ENCODE assay signal across 11 cellular contexts in genomic region chr1:227901906-227902640, GRCh38. TPM values are rescaled to one million over a fixed set of nuclear protein-coding genes. Genes with fewer than 3 reads are reported as not detected.
DNase-seq lines count a peak whose midpoint lies in the region; TF ChIP-seq lines count a peak whose summit lies in the region.
"Had no signal": no experiment of that assay in that cellular context is flagged by ENCODE, and none has a peak within 500 bp of the region (broad histone marks: within the 10 kb centered on the region; RNA-seq: fewer than 3 reads in every experiment).

No MANE protein-coding gene starts in this region.

- H3K27ac ChIP-seq in Peyer's patch: no peak overlapping the region

- H3K36me3 Mint-ChIP-seq in endothelial cell (ENCODE audit: low read depth, unreplicated experiment) (peaks cover 4% of the 10 kb centered on the region), neural crest cell (ENCODE audit: low read depth) (no peaks in the 10 kb centered on the region)

- no peaks in the 10 kb centered on the region for H3K9me3 Mint-ChIP-seq in endothelial cell (ENCODE audit: unreplicated experiment)
- no peaks in the 10 kb centered on the region for H3K9me3 Mint-ChIP-seq in neural crest cell
- H3K9me3 Mint-ChIP-seq: activated naive CD4-positive, alpha-beta T cell treated with anti-CD3 and anti-CD28 coated beads for 36 hours; T-helper 2 cell treated with Interferon-gamma antibody and Interleukin-4, amounts not matched to agents 5 μg/mL and 100 μg/mL, for 36 hours had no signal

- no peaks in the 10 kb centered on the region for H3K36me3 ChIP-seq in Peyer's patch

- TF ChIP-seq CTCF in endothelial cell (IDR thresholded peaks at IDR 0.05; ENCODE audit: unreplicated experiment): no peak
- no peak for TF ChIP-seq CTCF in neural crest cell (conservative IDR thresholded peaks at IDR 0.05)
- TF ChIP-seq CTCF in Peyer's patch (IDR thresholded peaks at IDR 0.05): no peak

- peaks cover 4% of the 10 kb centered on the region for H3K27me3 Mint-ChIP-seq in endothelial cell (ENCODE audit: unreplicated experiment)
- no peaks in the 10 kb centered on the region for H3K27me3 Mint-ChIP-seq in neural crest cell (ENCODE audit: low read depth)

- H3K4me3 Mint-ChIP-seq in endothelial cell (ENCODE audit: unreplicated experiment) (no peak overlapping the region), neural crest cell (no peak overlapping the region)
- H3K4me3 Mint-ChIP-seq: activated naive CD4-positive, alpha-beta T cell treated with anti-CD3 and anti-CD28 coated beads for 36 hours; T-helper 2 cell treated with Interferon-gamma antibody and Interleukin-4, amounts not matched to agents 5 μg/mL and 100 μg/mL, for 36 hours had no signal

- H3K27ac Mint-ChIP-seq in endothelial cell (ENCODE audit: unreplicated experiment) (no peak overlapping the region), neural crest cell (ENCODE audit: unreplicated experiment) (peak overlapping the region; percentile 93)
- H3K27ac Mint-ChIP-seq: activated naive CD4-positive, alpha-beta T cell treated with anti-CD3 and anti-CD28 coated beads for 36 hours; T-helper 2 cell treated with Interferon-gamma antibody and Interleukin-4, amounts not matched to agents 5 μg/mL and 100 μg/mL, for 36 hours had no signal

- no peaks in the 10 kb centered on the region for H3K4me1 ChIP-seq in Peyer's patch

- no peak overlapping the region for H3K4me3 ChIP-seq in Peyer's patch
- H3K4me3 ChIP-seq: lung had no signal

- in situ Hi-C loops in G401 (cut with HindIII; ENCODE audit: low sequenced_read_pairs): no loop called here

- H3K4me1 Mint-ChIP-seq in endothelial cell (ENCODE audit: unreplicated experiment) (no peaks in the 10 kb centered on the region), neural crest cell (peaks cover 8% of the 10 kb centered on the region)

- no peaks in the 10 kb centered on the region for H3K27me3 ChIP-seq in Peyer's patch

- TF ChIP-seq POLR2A in Peyer's patch (IDR thresholded peaks at IDR 0.05): no peak

- H3K9me3 ChIP-seq in Peyer's patch: no peaks in the 10 kb centered on the region

- peak; percentile 48 for DNase-seq in ELR (ENCODE audit: low read depth)
- DNase-seq in M059J (ENCODE audit: low read depth): peak; percentile 39
- peak; percentile 43 for DNase-seq in endothelial cell (ENCODE audit: low spot score)
- DNase-seq in neural crest cell (ENCODE audit: low read depth, low spot score): no peak
- no peak for DNase-seq in Peyer's patch
- DNase-seq in G401 (ENCODE audit: low spot score): no peak
- DNase-seq in SK-N-DZ (ENCODE audit: low spot score): no peak
- DNase-seq: activated naive CD4-positive, alpha-beta T cell treated with anti-CD3 and anti-CD28 coated beads for 36 hours; NCI-H2227 treated with DMSO at 0.1 percent for 48 hours had no signal

RNA-seq across cellular contexts. Expression of gene WNT9A, which starts 45.7 kb away (rescaled TPM):
- 0.10 and 0.37 TPM in 2 replicates for total RNA-seq in M059J (2014; rRNA removed; shearing (Covaris generic))
- total RNA-seq in endothelial cell (ENCODE audit: unreplicated experiment) (1.0 TPM), neural crest cell (0.48 and 0.54 TPM in 2 replicates), Peyer's patch (1 to 10 TPM in 3 of 4 donors, under 1 TPM in 1; 0.83 to 3.5 (median 2.6) TPM)
- total RNA-seq in G401 (2014; rRNA removed; shearing (Covaris generic)): 1.2 and 2.7 TPM in 2 replicates
- polyA plus RNA-seq in SK-N-DZ (2014; cell fraction: cytosol; rRNA removed): 0.38 and 0.44 TPM in 2 replicates
- polyA plus RNA-seq in SK-N-DZ (2014; cell fraction: nucleus; rRNA removed): 0.46 and 1.2 TPM in 2 replicates
- total RNA-seq: activated naive CD4-positive, alpha-beta T cell treated with anti-CD3 and anti-CD28 coated beads for 36 hours had no signal

Comparison
In these comparisons a context has a peak if more than half of its experiments do, and no peak if none do; other contexts are left out.
1. DNase-seq: peak in ELR (single experiment), M059J (single experiment) and endothelial cell (single experiment); none in neural crest cell (single experiment), Peyer's patch (0 of 3), G401 (single experiment) and SK-N-DZ (single experiment).